2 cellular contexts compared by ENCODE assay signal in the genomic region with DNA sequence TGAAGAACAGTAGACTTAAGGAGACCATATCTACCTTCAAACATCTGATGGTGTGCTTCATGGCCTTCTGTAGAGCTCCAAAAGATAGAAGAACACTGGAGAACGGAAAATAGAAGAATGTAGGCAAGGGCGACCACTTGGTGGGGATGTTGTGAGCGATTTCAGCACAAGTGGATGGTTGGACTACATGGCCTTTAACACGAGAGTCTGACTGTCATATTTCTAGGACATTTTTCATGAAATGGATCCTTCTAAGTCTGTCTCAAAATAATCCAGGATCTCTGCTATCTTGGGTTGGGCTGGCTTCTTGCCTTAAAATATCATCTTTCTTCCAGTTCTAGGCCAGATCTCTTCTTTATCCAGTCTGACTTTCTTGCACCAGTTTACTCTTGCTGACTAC.
TF ChIP-seq lines count a peak whose summit lies in the region.

No MANE protein-coding gene starts in this region.

TF ChIP-seq in IMR-90, 13 proteins besides CTCF, POLR2A, EP300 and RAD21:
- no peak for TF ChIP-seq USF2 (IDR thresholded peaks at IDR 0.05; ENCODE audit: low read depth, low read length)
- no peak for TF ChIP-seq MAZ (IDR thresholded peaks at IDR 0.05; ENCODE audit: borderline replicate concordance, low read depth, low read length)
- no peak for TF ChIP-seq RFX5 (IDR thresholded peaks at IDR 0.05; ENCODE audit: low read depth, low read length)
- no peak for TF ChIP-seq MAFK (IDR thresholded peaks at IDR 0.05; ENCODE audit: low read depth, low read length)

TF ChIP-seq in GM23338, 12 proteins besides CTCF, POLR2A, EP300 and RAD21:
- no peak for TF ChIP-seq EZH2 (IDR thresholded peaks at IDR 0.05; ENCODE audit: low read depth, unreplicated experiment)
- no peak for TF ChIP-seq ZNF462 (CRISPR knock-in tag; IDR thresholded peaks at IDR 0.05)
- TF ChIP-seq ZNF114 (CRISPR knock-in tag; IDR thresholded peaks at IDR 0.05) = no peak
- TF ChIP-seq, protein P1, sequence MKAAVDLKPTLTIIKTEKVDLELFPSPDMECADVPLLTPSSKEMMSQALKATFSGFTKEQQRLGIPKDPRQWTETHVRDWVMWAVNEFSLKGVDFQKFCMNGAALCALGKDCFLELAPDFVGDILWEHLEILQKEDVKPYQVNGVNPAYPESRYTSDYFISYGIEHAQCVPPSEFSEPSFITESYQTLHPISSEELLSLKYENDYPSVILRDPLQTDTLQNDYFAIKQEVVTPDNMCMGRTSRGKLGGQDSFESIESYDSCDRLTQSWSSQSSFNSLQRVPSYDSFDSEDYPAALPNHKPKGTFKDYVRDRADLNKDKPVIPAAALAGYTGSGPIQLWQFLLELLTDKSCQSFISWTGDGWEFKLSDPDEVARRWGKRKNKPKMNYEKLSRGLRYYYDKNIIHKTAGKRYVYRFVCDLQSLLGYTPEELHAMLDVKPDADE (IDR thresholded peaks at IDR 0.05) = no peak
- no peak for TF ChIP-seq ZNF331 (CRISPR knock-in tag; IDR thresholded peaks at IDR 0.05; ENCODE audit: low read depth)
- TF ChIP-seq POLR2AphosphoS5 (IDR thresholded peaks at IDR 0.05; ENCODE audit: low read depth) = no peak
- no peak for TF ChIP-seq NANOG (IDR thresholded peaks at IDR 0.05; ENCODE audit: borderline replicate concordance)
- TF ChIP-seq, protein P2, sequence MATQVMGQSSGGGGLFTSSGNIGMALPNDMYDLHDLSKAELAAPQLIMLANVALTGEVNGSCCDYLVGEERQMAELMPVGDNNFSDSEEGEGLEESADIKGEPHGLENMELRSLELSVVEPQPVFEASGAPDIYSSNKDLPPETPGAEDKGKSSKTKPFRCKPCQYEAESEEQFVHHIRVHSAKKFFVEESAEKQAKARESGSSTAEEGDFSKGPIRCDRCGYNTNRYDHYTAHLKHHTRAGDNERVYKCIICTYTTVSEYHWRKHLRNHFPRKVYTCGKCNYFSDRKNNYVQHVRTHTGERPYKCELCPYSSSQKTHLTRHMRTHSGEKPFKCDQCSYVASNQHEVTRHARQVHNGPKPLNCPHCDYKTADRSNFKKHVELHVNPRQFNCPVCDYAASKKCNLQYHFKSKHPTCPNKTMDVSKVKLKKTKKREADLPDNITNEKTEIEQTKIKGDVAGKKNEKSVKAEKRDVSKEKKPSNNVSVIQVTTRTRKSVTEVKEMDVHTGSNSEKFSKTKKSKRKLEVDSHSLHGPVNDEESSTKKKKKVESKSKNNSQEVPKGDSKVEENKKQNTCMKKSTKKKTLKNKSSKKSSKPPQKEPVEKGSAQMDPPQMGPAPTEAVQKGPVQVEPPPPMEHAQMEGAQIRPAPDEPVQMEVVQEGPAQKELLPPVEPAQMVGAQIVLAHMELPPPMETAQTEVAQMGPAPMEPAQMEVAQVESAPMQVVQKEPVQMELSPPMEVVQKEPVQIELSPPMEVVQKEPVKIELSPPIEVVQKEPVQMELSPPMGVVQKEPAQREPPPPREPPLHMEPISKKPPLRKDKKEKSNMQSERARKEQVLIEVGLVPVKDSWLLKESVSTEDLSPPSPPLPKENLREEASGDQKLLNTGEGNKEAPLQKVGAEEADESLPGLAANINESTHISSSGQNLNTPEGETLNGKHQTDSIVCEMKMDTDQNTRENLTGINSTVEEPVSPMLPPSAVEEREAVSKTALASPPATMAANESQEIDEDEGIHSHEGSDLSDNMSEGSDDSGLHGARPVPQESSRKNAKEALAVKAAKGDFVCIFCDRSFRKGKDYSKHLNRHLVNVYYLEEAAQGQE (IDR thresholded peaks at IDR 0.05; ENCODE audit: unreplicated experiment) = no peak
- no peak for TF ChIP-seq JUNB (IDR thresholded peaks at IDR 0.05; ENCODE audit: unreplicated experiment)
- TF ChIP-seq EZH2phosphoT487 (IDR thresholded peaks at IDR 0.05; ENCODE audit: unreplicated experiment) = no peak
- no peak for TF ChIP-seq STAT1 (IDR thresholded peaks at IDR 0.05; ENCODE audit: unreplicated experiment)
- no peak for TF ChIP-seq CREB1 (CRISPR knock-in tag; IDR thresholded peaks at IDR 0.05; ENCODE audit: low read depth)
